27 cellular contexts compared by ENCODE assay signal in genomic region chr13:20558982-20559381, GRCh38.
"Had no signal": no experiment of that assay in that cellular context is flagged by ENCODE, and none has a peak within 500 bp of the region (broad histone marks: within the 10 kb centered on the region; RNA-seq: fewer than 3 reads in every experiment).

No MANE protein-coding gene starts in this region.

- FAIRE-seq: colon, endometrium, keratinocyte, TTC549 had no signal

- H3K4me3 ChIP-seq: breast epithelium, esophagus squamous epithelium, right atrium auricular region, spleen, tibial nerve had no signal

- H3K27ac ChIP-seq: breast epithelium, epithelial cell of prostate, esophagus squamous epithelium, right atrium auricular region, spleen, WERI-Rb-1 had no signal

- H3K36me3 ChIP-seq: breast epithelium, esophagus squamous epithelium, right atrium auricular region, spleen, tibial nerve, WERI-Rb-1 had no signal

- H3K27me3 ChIP-seq: breast epithelium, esophagus squamous epithelium, right atrium auricular region, spleen, tibial nerve had no signal

- H3K9me3 ChIP-seq: breast epithelium, esophagus squamous epithelium, right atrium auricular region, spleen, tibial nerve had no signal

- ATAC-seq: activated CD4-positive, CD25-positive, alpha-beta regulatory T cell treated with anti-CD3 and anti-CD28 coated beads, Interleukin-2, amount 50 U/mL, for 24 hours; activated naive CD8-positive, alpha-beta T cell treated with anti-CD3 and anti-CD28 coated beads, Interleukin-2, amount 50 U/mL, for 24 hours; left colon; naive thymus-derived CD8-positive, alpha-beta T cell had no signal

- H3K4me1 ChIP-seq: breast epithelium, esophagus squamous epithelium, right atrium auricular region had no signal

- DNase-seq: activated CD4-positive, alpha-beta memory T cell treated with anti-CD3 and anti-CD28 coated beads for 36 hours; activated CD4-positive, alpha-beta T cell treated with anti-CD3 and anti-CD28 coated beads, Interleukin-2, amount 10 ng/mL, durations not matched to agents 24 days and 14 days; activated CD8-positive, alpha-beta memory T cell treated with anti-CD3 and anti-CD28 coated beads, Interleukin-2, amount 50 U/mL, for 48 hours; activated gamma-delta T cell; activated naive CD4-positive, alpha-beta T cell treated with anti-CD3 and anti-CD28 coated beads, Interleukin-2, amount 50 U/mL, for 16 hours; activated naive CD8-positive, alpha-beta T cell treated with anti-CD3 and anti-CD28 coated beads, Interleukin-2, amount 50 U/mL, for 24 hours; activated T-cell treated with anti-CD3 and anti-CD28 coated beads, Interleukin-2, amount 50 U/mL, for 24 hours; dermis blood vessel endothelial cell; effector CD8-positive, alpha-beta T cell; esophagus squamous epithelium; foreskin melanocyte; glutamatergic neuron; left colon; naive thymus-derived CD8-positive, alpha-beta T cell; spleen; stimulated activated CD4-positive, alpha-beta T cell treated with anti-CD3 and anti-CD28 coated beads, Interleukin-2, amount 100 ng/mL, for 48 hours; stimulated activated naive CD4-positive, alpha-beta T cell treated with Interleukin-2 at 50 U/mL for 16 hours; WERI-Rb-1 had no signal
